Comparison of ENCODE assay signal across 1 cellular context in the genomic region with DNA sequence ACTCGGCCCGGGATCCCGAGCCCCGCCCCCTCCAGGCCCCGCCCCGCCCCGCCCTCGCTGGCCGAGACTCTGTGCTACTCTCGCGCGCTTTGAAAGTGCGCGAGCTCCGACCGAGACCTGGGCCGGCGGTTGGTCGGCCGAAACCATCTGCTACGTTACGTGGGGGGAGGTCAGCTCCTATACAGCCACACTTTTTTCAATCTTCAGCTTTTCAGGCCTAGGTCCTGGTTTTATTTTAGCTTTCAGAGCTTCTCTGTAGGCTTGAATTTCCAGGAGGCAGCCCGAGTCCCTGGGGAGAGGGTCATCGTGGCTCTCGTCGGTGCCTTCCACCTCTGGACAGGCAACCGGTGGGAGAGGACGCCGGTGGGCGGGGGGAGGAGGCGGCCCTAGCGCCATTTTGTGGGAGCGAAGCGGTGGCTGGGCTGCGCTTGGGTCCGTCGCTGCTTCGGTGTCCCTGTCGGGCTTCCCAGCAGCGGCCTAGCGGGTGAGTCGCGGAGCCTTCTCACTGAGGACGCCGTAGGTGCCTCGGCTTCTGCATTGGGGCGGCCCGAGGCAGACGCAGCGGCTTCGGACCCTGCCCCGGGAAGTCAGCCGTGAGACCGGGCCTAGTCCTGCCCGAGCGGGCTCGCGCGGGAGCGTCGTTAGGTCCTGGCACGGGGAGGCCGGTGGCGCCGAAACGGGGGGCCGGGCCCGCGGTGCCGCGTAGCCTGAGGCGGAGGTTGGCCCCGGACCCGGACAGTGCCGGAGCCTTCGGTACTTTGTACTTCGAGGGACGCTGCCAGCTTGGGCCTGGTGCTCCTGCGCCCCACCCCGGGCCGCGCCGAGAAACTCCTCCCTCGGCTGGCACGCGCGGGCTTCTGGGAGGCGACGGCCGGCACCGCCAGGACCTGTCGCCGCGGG.
TF ChIP-seq lines count a peak whose summit lies in the region.

A gene (plus strand): TSS at position 395 of the 900 bp plus-strand sequence. CDS start 1,074 bp downstream, outside the sequence.

TF ChIP-seq in HepG2, 621 proteins besides CTCF, POLR2A, EP300 and RAD21 (continued from another document):
- no peak for TF ChIP-seq PCBP2 (optimal IDR thresholded peaks at IDR 0.05; ENCODE audit: low read depth, low read length, poor library complexity, severe bottlenecking)
- TF ChIP-seq, protein P1, sequence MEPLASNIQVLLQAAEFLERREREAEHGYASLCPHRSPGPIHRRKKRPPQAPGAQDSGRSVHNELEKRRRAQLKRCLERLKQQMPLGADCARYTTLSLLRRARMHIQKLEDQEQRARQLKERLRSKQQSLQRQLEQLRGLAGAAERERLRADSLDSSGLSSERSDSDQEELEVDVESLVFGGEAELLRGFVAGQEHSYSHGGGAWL (CRISPR knock-in tag; IDR thresholded peaks at IDR 0.05) = peak; percentile 97
- TF ChIP-seq TMF1 (CRISPR knock-in tag; IDR thresholded peaks at IDR 0.05; ENCODE audit: low read depth) = 0 out of 2 replicates have a peak, but pooled peaks have one; percentile 40
- TF ChIP-seq ZNF713 (CRISPR knock-in tag; IDR thresholded peaks at IDR 0.05) = 0 out of 2 replicates have a peak, but pooled peaks have one; percentile 79
- TF ChIP-seq NBN (conservative IDR thresholded peaks at IDR 0.05) = no peak
- no peak for TF ChIP-seq NONO (IDR thresholded peaks at IDR 0.05)
- TF ChIP-seq NONO (CRISPR knock-in tag; conservative IDR thresholded peaks at IDR 0.05) = peak; percentile 79
- peak; percentile 40; the same call in 1 of the 2 replicates for TF ChIP-seq NCOA2 (CRISPR knock-in tag; IDR thresholded peaks at IDR 0.05)
- TF ChIP-seq, protein P2, sequence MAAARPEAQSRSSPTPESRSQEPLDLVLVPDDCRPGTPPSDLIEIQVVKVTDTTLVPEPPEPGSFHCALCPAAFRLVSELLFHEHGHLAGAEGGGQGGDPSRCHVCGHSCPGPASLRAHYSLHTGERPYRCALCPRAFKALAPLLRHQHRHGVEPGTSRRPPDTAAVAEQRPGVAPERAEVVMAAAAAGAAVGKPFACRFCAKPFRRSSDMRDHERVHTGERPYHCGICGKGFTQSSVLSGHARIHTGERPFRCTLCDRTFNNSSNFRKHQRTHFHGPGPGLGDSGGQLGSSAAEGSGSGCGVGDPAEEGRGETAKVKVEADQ (CRISPR knock-in tag; IDR thresholded peaks at IDR 0.05; ENCODE audit: borderline replicate concordance) = peak; percentile 63; the same call in 1 of the 2 replicates
- TF ChIP-seq, protein P3, sequence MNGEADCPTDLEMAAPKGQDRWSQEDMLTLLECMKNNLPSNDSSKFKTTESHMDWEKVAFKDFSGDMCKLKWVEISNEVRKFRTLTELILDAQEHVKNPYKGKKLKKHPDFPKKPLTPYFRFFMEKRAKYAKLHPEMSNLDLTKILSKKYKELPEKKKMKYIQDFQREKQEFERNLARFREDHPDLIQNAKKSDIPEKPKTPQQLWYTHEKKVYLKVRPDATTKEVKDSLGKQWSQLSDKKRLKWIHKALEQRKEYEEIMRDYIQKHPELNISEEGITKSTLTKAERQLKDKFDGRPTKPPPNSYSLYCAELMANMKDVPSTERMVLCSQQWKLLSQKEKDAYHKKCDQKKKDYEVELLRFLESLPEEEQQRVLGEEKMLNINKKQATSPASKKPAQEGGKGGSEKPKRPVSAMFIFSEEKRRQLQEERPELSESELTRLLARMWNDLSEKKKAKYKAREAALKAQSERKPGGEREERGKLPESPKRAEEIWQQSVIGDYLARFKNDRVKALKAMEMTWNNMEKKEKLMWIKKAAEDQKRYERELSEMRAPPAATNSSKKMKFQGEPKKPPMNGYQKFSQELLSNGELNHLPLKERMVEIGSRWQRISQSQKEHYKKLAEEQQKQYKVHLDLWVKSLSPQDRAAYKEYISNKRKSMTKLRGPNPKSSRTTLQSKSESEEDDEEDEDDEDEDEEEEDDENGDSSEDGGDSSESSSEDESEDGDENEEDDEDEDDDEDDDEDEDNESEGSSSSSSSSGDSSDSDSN (CRISPR knock-in tag; IDR thresholded peaks at IDR 0.05) = peak; percentile 93
- peak; percentile 92 for TF ChIP-seq HES4 (CRISPR knock-in tag; IDR thresholded peaks at IDR 0.05; ENCODE audit: borderline replicate concordance)
- peak; percentile 82 for TF ChIP-seq ZNF703 (CRISPR knock-in tag; IDR thresholded peaks at IDR 0.05; ENCODE audit: borderline replicate concordance)
- TF ChIP-seq, protein P4, sequence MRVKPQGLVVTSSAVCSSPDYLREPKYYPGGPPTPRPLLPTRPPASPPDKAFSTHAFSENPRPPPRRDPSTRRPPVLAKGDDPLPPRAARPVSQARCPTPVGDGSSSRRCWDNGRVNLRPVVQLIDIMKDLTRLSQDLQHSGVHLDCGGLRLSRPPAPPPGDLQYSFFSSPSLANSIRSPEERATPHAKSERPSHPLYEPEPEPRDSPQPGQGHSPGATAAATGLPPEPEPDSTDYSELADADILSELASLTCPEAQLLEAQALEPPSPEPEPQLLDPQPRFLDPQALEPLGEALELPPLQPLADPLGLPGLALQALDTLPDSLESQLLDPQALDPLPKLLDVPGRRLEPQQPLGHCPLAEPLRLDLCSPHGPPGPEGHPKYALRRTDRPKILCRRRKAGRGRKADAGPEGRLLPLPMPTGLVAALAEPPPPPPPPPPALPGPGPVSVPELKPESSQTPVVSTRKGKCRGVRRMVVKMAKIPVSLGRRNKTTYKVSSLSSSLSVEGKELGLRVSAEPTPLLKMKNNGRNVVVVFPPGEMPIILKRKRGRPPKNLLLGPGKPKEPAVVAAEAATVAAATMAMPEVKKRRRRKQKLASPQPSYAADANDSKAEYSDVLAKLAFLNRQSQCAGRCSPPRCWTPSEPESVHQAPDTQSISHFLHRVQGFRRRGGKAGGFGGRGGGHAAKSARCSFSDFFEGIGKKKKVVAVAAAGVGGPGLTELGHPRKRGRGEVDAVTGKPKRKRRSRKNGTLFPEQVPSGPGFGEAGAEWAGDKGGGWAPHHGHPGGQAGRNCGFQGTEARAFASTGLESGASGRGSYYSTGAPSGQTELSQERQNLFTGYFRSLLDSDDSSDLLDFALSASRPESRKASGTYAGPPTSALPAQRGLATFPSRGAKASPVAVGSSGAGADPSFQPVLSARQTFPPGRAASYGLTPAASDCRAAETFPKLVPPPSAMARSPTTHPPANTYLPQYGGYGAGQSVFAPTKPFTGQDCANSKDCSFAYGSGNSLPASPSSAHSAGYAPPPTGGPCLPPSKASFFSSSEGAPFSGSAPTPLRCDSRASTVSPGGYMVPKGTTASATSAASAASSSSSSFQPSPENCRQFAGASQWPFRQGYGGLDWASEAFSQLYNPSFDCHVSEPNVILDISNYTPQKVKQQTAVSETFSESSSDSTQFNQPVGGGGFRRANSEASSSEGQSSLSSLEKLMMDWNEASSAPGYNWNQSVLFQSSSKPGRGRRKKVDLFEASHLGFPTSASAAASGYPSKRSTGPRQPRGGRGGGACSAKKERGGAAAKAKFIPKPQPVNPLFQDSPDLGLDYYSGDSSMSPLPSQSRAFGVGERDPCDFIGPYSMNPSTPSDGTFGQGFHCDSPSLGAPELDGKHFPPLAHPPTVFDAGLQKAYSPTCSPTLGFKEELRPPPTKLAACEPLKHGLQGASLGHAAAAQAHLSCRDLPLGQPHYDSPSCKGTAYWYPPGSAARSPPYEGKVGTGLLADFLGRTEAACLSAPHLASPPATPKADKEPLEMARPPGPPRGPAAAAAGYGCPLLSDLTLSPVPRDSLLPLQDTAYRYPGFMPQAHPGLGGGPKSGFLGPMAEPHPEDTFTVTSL (CRISPR knock-in tag; IDR thresholded peaks at IDR 0.05; ENCODE audit: borderline replicate concordance) = no peak
